In genomic region chr16:30921748-30922419, GRCh38 we compare ENCODE assay signal across 8 cellular contexts. TPM values are rescaled to one million over a fixed set of nuclear protein-coding genes. Genes with fewer than 3 reads are reported as not detected.
DNase-seq lines count a peak whose midpoint lies in the region; ATAC-seq and TF ChIP-seq lines count a peak whose summit lies in the region.

No MANE protein-coding gene starts in this region.

- peak; percentile 84 for TF ChIP-seq CTCF in GM10266 (IDR thresholded peaks at IDR 0.05; ENCODE audit: control insufficient read depth, insufficient read depth, low read depth, missing control alignments)

- peak overlapping the region; percentile 99 for H3K4me3 ChIP-seq in Jurkat, Clone E6-1 (ENCODE audit: low read length)
- peak overlapping the region; percentile 78 to 83 for H3K4me3 ChIP-seq in muscle layer of duodenum (ENCODE audit: low read depth in 1 of 2, low read length in 2 of 2)

- H3K4me1 ChIP-seq in muscle layer of duodenum (ENCODE audit: control insufficient read depth in 1 of 2, insufficient read depth in 2 of 2, low read length in 2 of 2) = peaks cover 0 to 22% of the 10 kb centered on the region in 2 donors

- H3K27me3 ChIP-seq in muscle layer of duodenum (ENCODE audit: low read depth, low read length) = no peaks in the 10 kb centered on the region

- H3K27ac ChIP-seq in muscle layer of duodenum (ENCODE audit: low read length) = peak overlapping the region; percentile 85

- H3K36me3 ChIP-seq in muscle layer of duodenum (ENCODE audit: control insufficient read depth in 1 of 2, insufficient read depth in 2 of 2, low read length in 2 of 2) = peaks cover 0 to 7% of the 10 kb centered on the region in 2 donors

- ATAC-seq in esophagus mucosa (peak; percentile 32), GM19351 (IDR thresholded peaks at IDR 0.05; ENCODE audit: unreplicated experiment) (no peak)

- DNase-seq in GM10266 (ENCODE audit: extremely low spot score) = peak; percentile 80
- DNase-seq in Jurkat, Clone E6-1 (ENCODE audit: low read depth, low spot score) = peak; percentile 80
- DNase-seq in OCI-M2 (lab: John Stamatoyannopoulos, UW; ENCODE audit: unreplicated experiment) = peak; percentile 64
- DNase-seq in activated T-cell treated with anti-CD3 and anti-CD28 coated beads, Interleukin-2, amount 50 U/mL, for 48 hours = peak; percentile 92 to 94
- DNase-seq in stimulated activated CD8-positive, alpha-beta memory T cell treated with anti-CD3 and anti-CD28 coated beads, Interleukin-4, amount 100 ng/mL, for 48 hours = peak; percentile 92

- no peaks in the 10 kb centered on the region for H3K9me3 ChIP-seq in muscle layer of duodenum (ENCODE audit: control insufficient read depth in 1 of 2, low read length in 2 of 2)

RNA-seq across cellular contexts. Expression of gene FBXL19, which starts 1.5 kb away (rescaled TPM):
- polyA plus RNA-seq in Jurkat, Clone E6-1 (2012; ENCODE audit: insufficient read depth, insufficient read length) = 24.0 TPM
- total RNA-seq in esophagus mucosa = 19.2 TPM

RNA-seq across cellular contexts. Expression of gene CTF1, which starts 25.5 kb away (rescaled TPM):
- not detected for polyA plus RNA-seq in Jurkat, Clone E6-1 (2012; ENCODE audit: insufficient read depth, insufficient read length)
- total RNA-seq in esophagus mucosa = 2.3 TPM

RNA-seq across cellular contexts. Expression of gene ORAI3, which starts 27.0 kb away (rescaled TPM):
- polyA plus RNA-seq in Jurkat, Clone E6-1 (2012; ENCODE audit: insufficient read depth, insufficient read length) = not detected
- total RNA-seq in esophagus mucosa = 9.8 TPM

RNA-seq across cellular contexts. Expression of gene BCL7C, which starts 28.0 kb away (rescaled TPM):
- 29.0 TPM for polyA plus RNA-seq in Jurkat, Clone E6-1 (2012; ENCODE audit: insufficient read depth, insufficient read length)
- total RNA-seq in esophagus mucosa = 30.5 TPM

RNA-seq across cellular contexts. Expression of gene SETD1A, which starts 35.7 kb away (rescaled TPM):
- polyA plus RNA-seq in Jurkat, Clone E6-1 (2012; ENCODE audit: insufficient read depth, insufficient read length) = 18.2 TPM
- total RNA-seq in esophagus mucosa = 8.2 TPM
